13 cellular contexts compared by ENCODE assay signal in the genomic region with DNA sequence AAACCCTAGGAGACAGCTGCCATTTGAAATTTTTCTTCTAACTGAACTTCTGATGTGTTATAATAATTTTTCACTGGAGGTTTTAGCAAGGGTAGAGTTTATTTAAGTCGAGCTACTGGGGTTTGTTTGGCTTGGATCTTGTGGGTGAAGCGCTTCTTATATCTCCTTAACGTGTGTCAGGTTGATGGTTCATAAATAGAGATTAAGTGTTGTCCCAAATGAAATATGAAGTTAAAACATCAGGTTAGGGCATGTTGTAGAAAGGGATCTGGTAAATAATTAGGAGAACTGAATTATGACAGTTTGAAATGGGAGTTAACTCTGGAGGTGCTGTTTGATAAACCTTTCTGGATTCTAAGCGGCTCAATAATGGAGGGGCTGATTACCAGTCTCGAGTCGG.
A peak's percentile ranks its signal among the peaks of the same experiment; 100 is the strongest.
DNase-seq lines count a peak whose midpoint lies in the region; ATAC-seq and TF ChIP-seq lines count a peak whose summit lies in the region.
"Had no signal": no experiment of that assay in that cellular context is flagged by ENCODE, and none has a peak within 500 bp of the region (broad histone marks: within the 10 kb centered on the region; RNA-seq: fewer than 3 reads in every experiment).

No MANE protein-coding gene starts in this region.

- peak overlapping the region; percentile 76 for H3K4me2 ChIP-seq in GM23338

- no peaks in the 10 kb centered on the region for H3K9me2 ChIP-seq in GM23338 (ENCODE audit: insufficient read depth)

- H3F3A ChIP-seq in GM23338 (replicated peaks; ENCODE audit: low read depth): no peaks in the 10 kb centered on the region

- H3K4me1 ChIP-seq in GM23338 (ENCODE audit: insufficient read depth) (peaks cover 70% of the 10 kb centered on the region), iPS-15b (ENCODE audit: control insufficient read depth, insufficient read depth, low read length) (peaks cover 22% of the 10 kb centered on the region)

- POLR2A ChIA-PET in WTC11 (lab: Charles Lee): interaction anchor here (0.7 to 0.9 kb wide), 2 partner anchors 311 to 596 kb away, joined by 4 to 5 read pairs; no protein-coding TSS in a partner anchor

- H3K4me3 ChIP-seq in GM23338 (peak overlapping the region; percentile 55), iPS-15b (ENCODE audit: low read depth, low read length) (peak overlapping the region; percentile 47), skeletal muscle cell (ENCODE audit: low read depth, low read length) (peak overlapping the region; percentile 58)

- H3K27me3 Mint-ChIP-seq in GM23338 (ENCODE audit: insufficient read depth, low read depth, poor library complexity): peaks cover 9% of the 10 kb centered on the region
- H3K27me3 Mint-ChIP-seq in WTC11 (ENCODE audit: low read depth): no peaks in the 10 kb centered on the region
- H3K27me3 Mint-ChIP-seq: CD4-positive, CD25-positive, alpha-beta regulatory T cell had no signal

- no peaks in the 10 kb centered on the region for H4K20me1 ChIP-seq in GM23338 (replicated peaks; ENCODE audit: insufficient read depth)

- H2AFZ ChIP-seq in GM23338: no peak overlapping the region

- H3K9me3 Mint-ChIP-seq in GM23338 (no peaks in the 10 kb centered on the region), WTC11 (no peaks in the 10 kb centered on the region)
- H3K9me3 Mint-ChIP-seq: activated CD4-positive, alpha-beta memory T cell treated with anti-CD3 and anti-CD28 coated beads for 36 hours had no signal

- H3K9me3 ChIP-seq in iPS-15b (ENCODE audit: control insufficient read depth, insufficient read depth, low read length): no peaks in the 10 kb centered on the region
- H3K9me3 ChIP-seq: suprapubic skin had no signal

- peaks cover 6% of the 10 kb centered on the region; the same call in 1 of the 2 replicates for H3K27me3 ChIP-seq in GM23338 (ENCODE audit: insufficient read depth)
- H3K27me3 ChIP-seq in iPS-15b (ENCODE audit: control insufficient read depth, insufficient read depth, low read length): peaks cover 17% of the 10 kb centered on the region

- DNase-seq in GM23338 (ENCODE audit: low spot score) (no peak), WTC11 (ENCODE audit: low spot score) (no peak), skeletal muscle cell (ENCODE audit: low read depth) (no peak), globus pallidus (ENCODE audit: low spot score) (no peak), mucosa of gallbladder (ENCODE audit: low spot score) (no peak)
- DNase-seq: activated CD4-positive, alpha-beta memory T cell treated with anti-CD3 and anti-CD28 coated beads for 36 hours; CD4-positive, CD25-positive, alpha-beta regulatory T cell; NCI-H510A treated with DMSO at 0.1 percent for 48 hours; stimulated activated CD4-positive, alpha-beta T cell treated with anti-CD3 and anti-CD28 coated beads, Interleukin-1b, Interleukin-23, amount 100 ng/mL, for 48 hours had no signal

- CTCF ChIA-PET in WTC11 (lab: Charles Lee): interaction anchor here (1.2 to 2.6 kb wide), 3 partner anchors 9 to 544 kb away, joined by 3 to 8 read pairs (median 3); no protein-coding TSS in a partner anchor

- H3K27ac Mint-ChIP-seq in GM23338 (peak overlapping the region; percentile 58; the same call in 1 of the 2 replicates), WTC11 (peak overlapping the region; percentile 69; the same call in 1 of the 2 replicates)
- H3K27ac Mint-ChIP-seq: activated CD4-positive, alpha-beta memory T cell treated with anti-CD3 and anti-CD28 coated beads for 36 hours had no signal

- no peak for ATAC-seq in GM23338
- no peak for ATAC-seq in WTC11
- ATAC-seq in HG03521 (IDR thresholded peaks at IDR 0.05; ENCODE audit: unreplicated experiment): no peak

- H3K4me1 Mint-ChIP-seq in GM23338 (peaks cover 71% of the 10 kb centered on the region), WTC11 (peaks cover 81% of the 10 kb centered on the region)

- H3K4me3 Mint-ChIP-seq in GM23338: peak overlapping the region; percentile 89
- H3K4me3 Mint-ChIP-seq in WTC11: peak overlapping the region; percentile 72
- H3K4me3 Mint-ChIP-seq: activated CD4-positive, alpha-beta memory T cell treated with anti-CD3 and anti-CD28 coated beads for 36 hours had no signal

- TF ChIP-seq CTCF in GM23338 (conservative IDR thresholded peaks at IDR 0.05; ENCODE audit: low read depth in 2 of 2): no peak
- no peak for TF ChIP-seq CTCF in WTC11 (IDR thresholded peaks at IDR 0.05)

- H3K79me2 ChIP-seq in GM23338 (replicated peaks; ENCODE audit: insufficient read depth): no peaks in the 10 kb centered on the region

- H3K36me3 ChIP-seq in GM23338 (ENCODE audit: insufficient read depth) (no peaks in the 10 kb centered on the region), iPS-15b (ENCODE audit: control insufficient read depth, insufficient read depth, low read length) (no peaks in the 10 kb centered on the region)
- H3K36me3 ChIP-seq: suprapubic skin had no signal

- no peak overlapping the region for H3K9ac ChIP-seq in iPS-15b (ENCODE audit: low read depth, low read length)

- H3K36me3 Mint-ChIP-seq in GM23338 (ENCODE audit: low read depth) (no peaks in the 10 kb centered on the region), WTC11 (no peaks in the 10 kb centered on the region)
- H3K36me3 Mint-ChIP-seq: activated CD4-positive, alpha-beta memory T cell treated with anti-CD3 and anti-CD28 coated beads for 36 hours; CD4-positive, CD25-positive, alpha-beta regulatory T cell had no signal

- no peak overlapping the region for H3K27ac ChIP-seq in GM23338 (ENCODE audit: low read depth)
- H3K27ac ChIP-seq: epithelial cell of prostate, suprapubic skin had no signal

TF ChIP-seq in GM23338, 12 proteins besides CTCF, POLR2A, EP300 and RAD21:
- TF ChIP-seq STAT1 (IDR thresholded peaks at IDR 0.05; ENCODE audit: unreplicated experiment) (no peak), NANOG (IDR thresholded peaks at IDR 0.05; ENCODE audit: borderline replicate concordance) (no peak), EZH2 (IDR thresholded peaks at IDR 0.05; ENCODE audit: low read depth, unreplicated experiment) (no peak), CREB1 (CRISPR knock-in tag; IDR thresholded peaks at IDR 0.05; ENCODE audit: low read depth) (no peak)
- TF ChIP-seq, protein P1, sequence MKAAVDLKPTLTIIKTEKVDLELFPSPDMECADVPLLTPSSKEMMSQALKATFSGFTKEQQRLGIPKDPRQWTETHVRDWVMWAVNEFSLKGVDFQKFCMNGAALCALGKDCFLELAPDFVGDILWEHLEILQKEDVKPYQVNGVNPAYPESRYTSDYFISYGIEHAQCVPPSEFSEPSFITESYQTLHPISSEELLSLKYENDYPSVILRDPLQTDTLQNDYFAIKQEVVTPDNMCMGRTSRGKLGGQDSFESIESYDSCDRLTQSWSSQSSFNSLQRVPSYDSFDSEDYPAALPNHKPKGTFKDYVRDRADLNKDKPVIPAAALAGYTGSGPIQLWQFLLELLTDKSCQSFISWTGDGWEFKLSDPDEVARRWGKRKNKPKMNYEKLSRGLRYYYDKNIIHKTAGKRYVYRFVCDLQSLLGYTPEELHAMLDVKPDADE (IDR thresholded peaks at IDR 0.05): no peak

TF ChIP-seq in WTC11, 78 proteins besides CTCF, POLR2A, EP300 and RAD21 (continues in another document):
- no peak for TF ChIP-seq ELF4 (CRISPR knock-in tag; IDR thresholded peaks at IDR 0.05; ENCODE audit: low read depth)
- TF ChIP-seq NR1H2 (CRISPR knock-in tag; IDR thresholded peaks at IDR 0.05): no peak
- TF ChIP-seq ATF2 (CRISPR knock-in tag; IDR thresholded peaks at IDR 0.05; ENCODE audit: borderline replicate concordance, low read depth): no peak
- TF ChIP-seq, protein P2, sequence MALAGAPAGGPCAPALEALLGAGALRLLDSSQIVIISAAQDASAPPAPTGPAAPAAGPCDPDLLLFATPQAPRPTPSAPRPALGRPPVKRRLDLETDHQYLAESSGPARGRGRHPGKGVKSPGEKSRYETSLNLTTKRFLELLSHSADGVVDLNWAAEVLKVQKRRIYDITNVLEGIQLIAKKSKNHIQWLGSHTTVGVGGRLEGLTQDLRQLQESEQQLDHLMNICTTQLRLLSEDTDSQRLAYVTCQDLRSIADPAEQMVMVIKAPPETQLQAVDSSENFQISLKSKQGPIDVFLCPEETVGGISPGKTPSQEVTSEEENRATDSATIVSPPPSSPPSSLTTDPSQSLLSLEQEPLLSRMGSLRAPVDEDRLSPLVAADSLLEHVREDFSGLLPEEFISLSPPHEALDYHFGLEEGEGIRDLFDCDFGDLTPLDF (CRISPR knock-in tag; IDR thresholded peaks at IDR 0.05): no peak
- no peak for TF ChIP-seq RORB (CRISPR knock-in tag; IDR thresholded peaks at IDR 0.05)
- TF ChIP-seq GTF2I (CRISPR knock-in tag; conservative IDR thresholded peaks at IDR 0.05): no peak
- no peak for TF ChIP-seq TEAD4 (CRISPR knock-in tag; IDR thresholded peaks at IDR 0.05)
- no peak for TF ChIP-seq ZNF671 (CRISPR knock-in tag; IDR thresholded peaks at IDR 0.05)
- TF ChIP-seq ZNF317 (CRISPR knock-in tag; IDR thresholded peaks at IDR 0.05; ENCODE audit: borderline replicate concordance, low read depth): no peak
- TF ChIP-seq, protein P3, sequence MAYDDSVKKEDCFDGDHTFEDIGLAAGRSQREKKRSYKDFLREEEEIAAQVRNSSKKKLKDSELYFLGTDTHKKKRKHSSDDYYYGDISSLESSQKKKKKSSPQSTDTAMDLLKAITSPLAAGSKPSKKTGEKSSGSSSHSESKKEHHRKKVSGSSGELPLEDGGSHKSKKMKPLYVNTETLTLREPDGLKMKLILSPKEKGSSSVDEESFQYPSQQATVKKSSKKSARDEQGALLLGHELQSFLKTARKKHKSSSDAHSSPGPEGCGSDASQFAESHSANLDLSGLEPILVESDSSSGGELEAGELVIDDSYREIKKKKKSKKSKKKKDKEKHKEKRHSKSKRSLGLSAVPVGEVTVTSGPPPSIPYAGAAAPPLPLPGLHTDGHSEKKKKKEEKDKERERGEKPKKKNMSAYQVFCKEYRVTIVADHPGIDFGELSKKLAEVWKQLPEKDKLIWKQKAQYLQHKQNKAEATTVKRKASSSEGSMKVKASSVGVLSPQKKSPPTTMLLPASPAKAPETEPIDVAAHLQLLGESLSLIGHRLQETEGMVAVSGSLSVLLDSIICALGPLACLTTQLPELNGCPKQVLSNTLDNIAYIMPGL (CRISPR knock-in tag; IDR thresholded peaks at IDR 0.05): no peak
